ENCODE assay signal across 8 cellular contexts in the genomic region with DNA sequence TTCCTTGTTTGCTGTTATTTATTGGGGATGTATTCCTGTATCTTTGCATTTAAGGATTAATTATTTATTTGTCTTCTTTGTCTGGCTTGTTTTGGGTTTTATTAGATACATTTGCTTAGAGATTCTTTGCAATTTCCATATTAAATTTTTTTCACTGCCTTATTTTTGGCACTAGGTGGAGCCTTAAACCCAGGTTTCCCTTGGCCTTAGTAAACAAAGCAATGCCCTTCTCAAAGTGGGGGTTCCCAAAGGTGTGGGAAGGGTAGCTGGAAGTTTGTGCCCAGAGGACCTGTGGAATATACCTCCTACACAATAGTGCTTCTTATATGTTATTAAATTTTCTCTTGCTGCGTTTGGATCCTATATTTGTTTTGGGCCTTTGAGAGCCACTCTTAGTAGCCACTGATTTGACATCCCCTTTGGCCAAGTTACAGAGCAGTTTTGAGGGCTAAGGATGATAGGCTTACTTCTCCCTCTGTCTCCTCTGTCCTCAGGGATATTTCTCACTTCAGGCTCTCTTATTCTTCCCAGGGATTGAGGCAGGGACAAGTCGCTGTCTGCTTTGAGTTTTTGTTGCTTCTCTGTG.
DNase-seq lines count a peak whose midpoint lies in the region; ATAC-seq and TF ChIP-seq lines count a peak whose summit lies in the region.

No MANE protein-coding gene starts in this region.

- H3K4me3 ChIP-seq in BE2C (ENCODE audit: low read depth, low read length): no peak overlapping the region
- H3K4me3 ChIP-seq in coronary artery: no peak overlapping the region
- no peak overlapping the region for H3K4me3 ChIP-seq in lower leg skin (ENCODE audit: low read depth, poor library complexity, severe bottlenecking)

- TF ChIP-seq CTCF in BE2C (IDR thresholded peaks at IDR 0.05; ENCODE audit: low read depth, low read length) (peak; percentile 66), GM13977 (IDR thresholded peaks at IDR 0.05; ENCODE audit: extremely low read depth, insufficient read depth, missing control alignments) (peak; percentile 66), coronary artery (IDR thresholded peaks at IDR 0.05) (peak; percentile 41), lower leg skin (IDR thresholded peaks at IDR 0.05) (no peak)

- intact Hi-C loops in lower leg skin (cut with DNase I; ENCODE audit: low total_unique reads): loop anchor here (5.0 kb wide), 1 partner anchor 212 kb away; no protein-coding TSS in a partner anchor

- no peak for DNase-seq in BE2C
- peak; percentile 24 for DNase-seq in GM13977 (ENCODE audit: low spot score)
- DNase-seq in NCI-H526 (lab: John Stamatoyannopoulos, UW): peak; percentile 2 to 50
- DNase-seq in coronary artery (ENCODE audit: low spot score): no peak
- peak; percentile 16 for DNase-seq in midbrain (lab: John Stamatoyannopoulos, UW)
- DNase-seq in lower leg skin (ENCODE audit: low spot score in 2 of 2): no peak
- DNase-seq in activated naive CD4-positive, alpha-beta T cell treated with anti-CD3 and anti-CD28 coated beads, Interleukin-2, amount 10 ng/mL, durations not matched to agents 7 days and 5 days: no peak

- no peaks in the 10 kb centered on the region for H3K4me1 Mint-ChIP-seq in activated naive CD4-positive, alpha-beta T cell treated with anti-CD3 and anti-CD28 coated beads, Interleukin-2, amount 10 ng/mL, durations not matched to agents 7 days and 5 days

- H3K36me3 Mint-ChIP-seq in activated naive CD4-positive, alpha-beta T cell treated with anti-CD3 and anti-CD28 coated beads, Interleukin-2, amount 10 ng/mL, durations not matched to agents 7 days and 5 days: no peaks in the 10 kb centered on the region

- in situ Hi-C loops in GM13977 (cut with MboI; ENCODE audit: low pct_unique_long_range_greater_than_20kb, low sequenced_read_pairs, unreplicated experiment): loop anchor here (25.0 kb wide), 1 partner anchor 367 kb away; no protein-coding TSS in a partner anchor

- no peaks in the 10 kb centered on the region for H3K36me3 ChIP-seq in BE2C

- no peak overlapping the region for H3K27ac ChIP-seq in coronary artery

- no peak for ATAC-seq in HG02938 (IDR thresholded peaks at IDR 0.05; ENCODE audit: unreplicated experiment)

- H3K4me1 ChIP-seq in BE2C: no peaks in the 10 kb centered on the region

- no peaks in the 10 kb centered on the region for H3K27me3 Mint-ChIP-seq in activated naive CD4-positive, alpha-beta T cell treated with anti-CD3 and anti-CD28 coated beads, Interleukin-2, amount 10 ng/mL, durations not matched to agents 7 days and 5 days

- no peak overlapping the region for H3K4me3 Mint-ChIP-seq in activated naive CD4-positive, alpha-beta T cell treated with anti-CD3 and anti-CD28 coated beads, Interleukin-2, amount 10 ng/mL, durations not matched to agents 7 days and 5 days

- H3K9me3 Mint-ChIP-seq in activated naive CD4-positive, alpha-beta T cell treated with anti-CD3 and anti-CD28 coated beads, Interleukin-2, amount 10 ng/mL, durations not matched to agents 7 days and 5 days: no peaks in the 10 kb centered on the region

- H3K27ac Mint-ChIP-seq in activated naive CD4-positive, alpha-beta T cell treated with anti-CD3 and anti-CD28 coated beads, Interleukin-2, amount 10 ng/mL, durations not matched to agents 7 days and 5 days: no peak overlapping the region

- no peak for TF ChIP-seq POLR2A in lower leg skin (IDR thresholded peaks at IDR 0.05)

- no peaks in the 10 kb centered on the region for H3K9me3 ChIP-seq in BE2C

- CTCF ChIA-PET in activated naive CD4-positive, alpha-beta T cell treated with anti-CD3 and anti-CD28 coated beads, Interleukin-2, amount 10 ng/mL, durations not matched to agents 7 days and 5 days (lab: Charles Lee): interaction anchor here (2.7 kb wide), 1 partner anchor 214 kb away, joined by 12 read pairs; no protein-coding TSS in a partner anchor

- 60 to 67% methylated on average over 2 of the region's 2 CpGs for WGBS in lower leg skin, 2 donors

- no peaks in the 10 kb centered on the region for H3K27me3 ChIP-seq in BE2C

Comparison
In these comparisons a context has a peak if more than half of its experiments do, and no peak if none do; other contexts are left out.
1. DNase-seq: peak in GM13977 (single experiment), NCI-H526 (2 of 2) and midbrain (single experiment); none in BE2C (single experiment), coronary artery (single experiment), lower leg skin (0 of 2) and activated naive CD4-positive, alpha-beta T cell treated with anti-CD3 and anti-CD28 coated beads, Interleukin-2, amount 10 ng/mL, durations not matched to agents 7 days and 5 days (single experiment).
2. CTCF ChIP-seq: peak in BE2C (single experiment), GM13977 (single experiment) and coronary artery (single experiment); none in lower leg skin (0 of 3).